Comparison of ENCODE assay signal across 17 cellular contexts in the genomic region with DNA sequence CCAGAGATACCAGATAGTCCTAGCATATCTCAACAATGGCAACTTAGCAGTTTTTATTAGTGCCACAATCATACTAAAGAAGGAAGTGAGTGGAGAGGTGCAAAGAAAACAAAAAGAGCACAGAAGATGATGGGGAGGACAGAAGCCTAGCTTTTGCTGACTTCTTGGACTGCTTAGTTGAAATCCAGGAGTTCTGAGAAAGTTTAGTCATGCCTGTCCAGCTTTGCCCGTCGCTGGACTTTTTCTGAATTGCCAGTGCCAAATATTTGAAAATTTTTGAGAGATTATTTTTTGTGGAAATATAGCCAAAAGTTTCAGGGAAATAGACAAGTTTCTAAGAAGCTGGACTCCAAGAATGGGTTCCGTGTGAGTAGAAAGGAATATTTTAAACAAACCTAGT.
DNase-seq lines count a peak whose midpoint lies in the region; ATAC-seq and TF ChIP-seq lines count a peak whose summit lies in the region.
"Had no signal": no experiment of that assay in that cellular context is flagged by ENCODE, and none has a peak within 500 bp of the region (broad histone marks: within the 10 kb centered on the region; RNA-seq: fewer than 3 reads in every experiment).

No MANE protein-coding gene starts in this region.

- intact Hi-C loops in Right ventricle myocardium inferior (cut with DNase I) (no loop called here), Right ventricle myocardium superior (cut with DNase I) (no loop called here), stomach (cut with DNase I; ENCODE audit: low total_unique reads) (no loop called here)

- no peak overlapping the region for H3K27ac Mint-ChIP-seq in T-helper 2 cell treated with Interferon-gamma antibody and Interleukin-4, amounts not matched to agents 5 μg/mL and 100 μg/mL, for 36 hours
- H3K27ac Mint-ChIP-seq: CD8-positive, alpha-beta T cell had no signal

- H3K27me3 ChIP-seq in gastroesophageal sphincter (no peaks in the 10 kb centered on the region), stomach (no peaks in the 10 kb centered on the region)
- H3K27me3 ChIP-seq: BLaER1 had no signal

- no peak for DNase-seq in Right ventricle myocardium inferior (ENCODE audit: missing footprints)
- DNase-seq in Right ventricle myocardium superior: no peak
- no peak for DNase-seq in stomach
- no peak for DNase-seq in T-helper 2 cell treated with Interferon-gamma antibody and Interleukin-4, amounts not matched to agents 5 μg/mL and 100 μg/mL, for 36 hours (ENCODE audit: low spot score)
- DNase-seq in DMS79 (lab: John Stamatoyannopoulos, UW): no peak
- DNase-seq in HUDEP-2 (lab: John Stamatoyannopoulos, UW; ENCODE audit: unreplicated experiment in 76 of 76): no peak
- DNase-seq: CD8-positive, alpha-beta T cell; DMS79 treated with DMSO at 0.1 percent for 48 hours; KG1; NCI-H1048; NCI-H1436 treated with DMSO at 0.1 percent for 48 hours; NCI-H2081; NCI-H748 treated with DMSO at 0.1 percent for 48 hours; OCI-M1 had no signal

- TF ChIP-seq CTCF in gastroesophageal sphincter (IDR thresholded peaks at IDR 0.05) (no peak), stomach (IDR thresholded peaks at IDR 0.05) (no peak)

- peaks cover 6% of the 10 kb centered on the region for H3K27me3 Mint-ChIP-seq in T-helper 2 cell treated with Interferon-gamma antibody and Interleukin-4, amounts not matched to agents 5 μg/mL and 100 μg/mL, for 36 hours (ENCODE audit: low read depth)

- ATAC-seq in Right ventricle myocardium inferior (peak; percentile 60), Right ventricle myocardium superior (ENCODE audit: poor library complexity) (no peak), gastroesophageal sphincter (peak; percentile 21), HG02798 (IDR thresholded peaks at IDR 0.05; ENCODE audit: poor library complexity, unreplicated experiment) (no peak)
- ATAC-seq: CD8-positive, alpha-beta T cell had no signal

- H3K27ac ChIP-seq in gastroesophageal sphincter (peak overlapping the region; percentile 73 to 85 (median 82)), stomach (peak overlapping the region in 4 of 5 donors; percentile 56 to 79 (median 70))
- H3K27ac ChIP-seq: BLaER1 had no signal

- H3K36me3 ChIP-seq in gastroesophageal sphincter (no peaks in the 10 kb centered on the region), stomach (no peaks in the 10 kb centered on the region)
- H3K36me3 ChIP-seq: BLaER1 had no signal

- TF ChIP-seq POLR2A in gastroesophageal sphincter (IDR thresholded peaks at IDR 0.05) (no peak), stomach (IDR thresholded peaks at IDR 0.05) (no peak)

- H3K9me3 Mint-ChIP-seq in T-helper 2 cell treated with Interferon-gamma antibody and Interleukin-4, amounts not matched to agents 5 μg/mL and 100 μg/mL, for 36 hours: no peaks in the 10 kb centered on the region
- H3K9me3 Mint-ChIP-seq: CD8-positive, alpha-beta T cell had no signal

- H3K36me3 Mint-ChIP-seq in T-helper 2 cell treated with Interferon-gamma antibody and Interleukin-4, amounts not matched to agents 5 μg/mL and 100 μg/mL, for 36 hours (ENCODE audit: low read depth): no peaks in the 10 kb centered on the region
- H3K36me3 Mint-ChIP-seq: CD8-positive, alpha-beta T cell had no signal

- no peak overlapping the region for H3K4me3 ChIP-seq in gastroesophageal sphincter
- no peak overlapping the region for H3K4me3 ChIP-seq in stomach
- H3K4me3 ChIP-seq: BLaER1 had no signal

- H3K4me1 ChIP-seq in gastroesophageal sphincter (peaks cover 12 to 54% (median 14%) of the 10 kb centered on the region in 3 donors), stomach (peaks cover 0 to 17% (median 8%) of the 10 kb centered on the region in 4 donors)

- TF ChIP-seq EP300 in gastroesophageal sphincter (IDR thresholded peaks at IDR 0.05) (no peak), stomach (IDR thresholded peaks at IDR 0.05) (no peak)

- H3K4me1 Mint-ChIP-seq in T-helper 2 cell treated with Interferon-gamma antibody and Interleukin-4, amounts not matched to agents 5 μg/mL and 100 μg/mL, for 36 hours (ENCODE audit: low read depth): no peaks in the 10 kb centered on the region

- no peaks in the 10 kb centered on the region for H3K9me3 ChIP-seq in gastroesophageal sphincter
- no peaks in the 10 kb centered on the region for H3K9me3 ChIP-seq in stomach
- H3K9me3 ChIP-seq: BLaER1 had no signal

- H3K4me3 Mint-ChIP-seq in T-helper 2 cell treated with Interferon-gamma antibody and Interleukin-4, amounts not matched to agents 5 μg/mL and 100 μg/mL, for 36 hours: no peak overlapping the region
- H3K4me3 Mint-ChIP-seq: CD8-positive, alpha-beta T cell had no signal

- WGBS in gastroesophageal sphincter (ENCODE audit: low coverage in 1 of 2), 2 donors: 16 to 25% methylated on average over 3 of the region's 3 CpGs
- 61 to 86% (median 74%) methylated on average over 3 of the region's 3 CpGs for WGBS in stomach, 5 donors

Comparison
In these comparisons a context has a peak if more than half of its experiments do, and no peak if none do; other contexts are left out.
1. ATAC-seq: peak in Right ventricle myocardium inferior (single experiment) and gastroesophageal sphincter (single experiment); none in Right ventricle myocardium superior (single experiment) and HG02798 (single experiment).